ENCODE assay signal across 8 cellular contexts in genomic region chr20:63290677-63291472, GRCh38. TPM values are rescaled to one million over a fixed set of nuclear protein-coding genes. Genes with fewer than 3 reads are reported as not detected.
DNase-seq lines count a peak whose midpoint lies in the region; ATAC-seq, FAIRE-seq and TF ChIP-seq lines count a peak whose summit lies in the region.
"Had no signal": no experiment of that assay in that cellular context is flagged by ENCODE, and none has a peak within 500 bp of the region (broad histone marks: within the 10 kb centered on the region; RNA-seq: fewer than 3 reads in every experiment).

No MANE protein-coding gene starts in this region.

- no peak for ATAC-seq in HG02571 (IDR thresholded peaks at IDR 0.05; ENCODE audit: unreplicated experiment)

- no peaks in the 10 kb centered on the region for H3K9me3 ChIP-seq in neuronal stem cell (replicated peaks in 1 of 2; ENCODE audit: control insufficient read depth in 2 of 2, insufficient read depth in 1 of 2, low read depth in 1 of 2, low read length in 2 of 2)
- H3K9me3 ChIP-seq in uterus: no peaks in the 10 kb centered on the region

- H3K9ac ChIP-seq in neuronal stem cell (ENCODE audit: low read depth, low read length, poor library complexity): peak overlapping the region; percentile 81

- H2BK15ac ChIP-seq in neuronal stem cell (ENCODE audit: low read length): peak overlapping the region; percentile 78

- H3K4me1 ChIP-seq in neuronal stem cell (ENCODE audit: control insufficient read depth in 2 of 2, insufficient read depth in 1 of 2, low read depth in 1 of 2, low read length in 2 of 2) (peaks cover 11 to 16% of the 10 kb centered on the region in 2 donors), uterus (no peaks in the 10 kb centered on the region)

- H4K91ac ChIP-seq in neuronal stem cell (ENCODE audit: low read depth, low read length, poor library complexity): no peak overlapping the region

- H3K36me3 ChIP-seq in neuronal stem cell (replicated peaks in 1 of 2; ENCODE audit: control insufficient read depth in 2 of 2, insufficient read depth in 2 of 2, low read length in 2 of 2) (peaks cover 18 to 35% of the 10 kb centered on the region in 2 donors), uterus (no peaks in the 10 kb centered on the region)

- H3K23ac ChIP-seq in neuronal stem cell (ENCODE audit: low read depth, low read length, poor library complexity): peak overlapping the region; percentile 44

- H3K4me3 ChIP-seq in neuronal stem cell (ENCODE audit: low read length in 2 of 2) (no peak overlapping the region), uterus (no peak overlapping the region)

- WGBS in neuronal stem cell (ENCODE audit: extremely low coverage in 2 of 2, insufficient read length in 2 of 2, insufficient replicate concordance in 1 of 2), 2 donors: no CpG with 5 or more reads among the region's 26 CpGs

- H2BK12ac ChIP-seq in neuronal stem cell (ENCODE audit: low read length): peak overlapping the region; percentile 63

- peak; percentile 92 for DNase-seq in GM12891 (ENCODE audit: insufficient read length, low spot score)
- peak; percentile 21 for DNase-seq in NCI-H2107 treated with DMSO at 0.1 percent for 48 hours (lab: John Stamatoyannopoulos, UW; ENCODE audit: unreplicated experiment)
- peak; percentile 89 for DNase-seq in activated CD8-positive, alpha-beta memory T cell treated with anti-CD3 and anti-CD28 coated beads for 24 hours
- DNase-seq in epidermal melanocyte (ENCODE audit: insufficient read length, low spot score): peak; percentile 84
- peak; percentile 44 for DNase-seq in neuronal stem cell (ENCODE audit: low spot score)
- DNase-seq in uterus: no peak

- no peak for TF ChIP-seq POLR2A in GM12891 (IDR thresholded peaks at IDR 0.05; ENCODE audit: low read depth, low read length)
- TF ChIP-seq POLR2A in uterus (IDR thresholded peaks at IDR 0.05): no peak

- H2BK120ac ChIP-seq in neuronal stem cell (ENCODE audit: low read depth, low read length): no peak overlapping the region

- peak overlapping the region; percentile 38 for H3K14ac ChIP-seq in neuronal stem cell (ENCODE audit: low read length)

- peak overlapping the region; percentile 93 for H2BK5ac ChIP-seq in neuronal stem cell (ENCODE audit: low read length)

- intact Hi-C loops in uterus (cut with DNase I; ENCODE audit: low total_unique reads): no loop called here

- H2AFZ ChIP-seq in neuronal stem cell (ENCODE audit: low read length): no peak overlapping the region

- H3K27ac ChIP-seq in neuronal stem cell (replicated peaks; ENCODE audit: low read length): no peak overlapping the region
- no peak overlapping the region for H3K27ac ChIP-seq in uterus

- H4K8ac ChIP-seq in neuronal stem cell (ENCODE audit: low read depth, low read length): peak overlapping the region; percentile 29

- peaks cover 10% of the 10 kb centered on the region for H3K79me1 ChIP-seq in neuronal stem cell (ENCODE audit: low read depth, low read length)

- no peak overlapping the region for H3K4ac ChIP-seq in neuronal stem cell (ENCODE audit: low read length)

- H3K4me2 ChIP-seq in neuronal stem cell (ENCODE audit: insufficient read depth, low read length, poor library complexity, severe bottlenecking): peak overlapping the region; percentile 14

- peak overlapping the region; percentile 90 for H2AK5ac ChIP-seq in neuronal stem cell (ENCODE audit: low read depth, low read length)

- FAIRE-seq in GM12891 (lab: Jason Lieb, UNC): no peak

- H3K18ac ChIP-seq in neuronal stem cell (ENCODE audit: low read length): peak overlapping the region; percentile 87

- peak in 3 of 4 experiments; percentile 40 to 48 (median 44) for TF ChIP-seq CTCF in uterus (IDR thresholded peaks at IDR 0.05)

- H3K27me3 ChIP-seq in neuronal stem cell (ENCODE audit: control insufficient read depth in 3 of 3, insufficient read depth in 3 of 3, low read depth in 1 of 3, low read length in 3 of 3): peaks cover 0 to 11% (median 0%) of the 10 kb centered on the region in 3 experiments
- H3K27me3 ChIP-seq in uterus: peaks cover 0 to 3% of the 10 kb centered on the region in 2 donors

TF ChIP-seq in GM12891, 5 proteins besides CTCF, POLR2A, EP300 and RAD21:
- TF ChIP-seq POU2F2 (IDR thresholded peaks at IDR 0.05; ENCODE audit: low read depth, low read length) (no peak), POLR2AphosphoS5 (IDR thresholded peaks at IDR 0.05; ENCODE audit: low read depth, low read length) (no peak), TAF1 (IDR thresholded peaks at IDR 0.05; ENCODE audit: low read depth, low read length) (no peak), SPI1 (IDR thresholded peaks at IDR 0.05; ENCODE audit: low read depth, low read length) (no peak), PAX5 (IDR thresholded peaks at IDR 0.05; ENCODE audit: insufficient read depth, low read length, severe bottlenecking) (no peak)

RNA-seq across cellular contexts. Expression of gene COL20A1, which starts 2.1 kb away (rescaled TPM):
- not detected for polyA plus RNA-seq in GM12891 (2012; ENCODE audit: low read depth, missing spikeins)
- polyA plus RNA-seq in neuronal stem cell (2013, experiment 1 of 2): 0.13 TPM
- 0.08 TPM for polyA plus RNA-seq in neuronal stem cell (2013, experiment 2 of 2)
- total RNA-seq in uterus: 1 to 10 TPM in 1 of 4 donors, under 1 TPM in 1, not detected in 2; 0.97 to 1.2 TPM

RNA-seq across cellular contexts. Expression of gene ARFGAP1, which starts 18.3 kb away (rescaled TPM):
- 36.5 TPM for polyA plus RNA-seq in GM12891 (2012; ENCODE audit: low read depth, missing spikeins)
- polyA plus RNA-seq in neuronal stem cell (2013, experiment 1 of 2): 60.7 TPM
- 56.3 TPM for polyA plus RNA-seq in neuronal stem cell (2013, experiment 2 of 2)
- total RNA-seq in uterus: 100 to 1,000 TPM in 2 of 4 donors, 10 to 100 TPM in 2; 34.4 to 306 (median 99.3) TPM

RNA-seq across cellular contexts. Expression of gene NKAIN4, which starts 36.6 kb away (rescaled TPM):
- polyA plus RNA-seq in GM12891 (2012; ENCODE audit: low read depth, missing spikeins): not detected
- 39.2 TPM for polyA plus RNA-seq in neuronal stem cell (2013, experiment 1 of 2)
- polyA plus RNA-seq in neuronal stem cell (2013, experiment 2 of 2): 40.2 TPM
- 10 to 100 TPM in 1 of 4 donors, not detected in 3; 40.9 TPM for total RNA-seq in uterus
- total RNA-seq: aorta had no signal
- polyA plus RNA-seq: aorta had no signal

RNA-seq across cellular contexts. Expression of gene BIRC7, which starts 55.2 kb away (rescaled TPM):
- polyA plus RNA-seq in GM12891 (2012; ENCODE audit: low read depth, missing spikeins): 0.06 TPM
- polyA plus RNA-seq in neuronal stem cell (2013, experiment 1 of 2): 0.03 TPM
- 0.06 TPM for polyA plus RNA-seq in neuronal stem cell (2013, experiment 2 of 2)
- total RNA-seq in uterus: not detected
- total RNA-seq: aorta had no signal
- polyA plus RNA-seq: aorta had no signal

Comparison
In these comparisons a context has a peak if more than half of its experiments do, and no peak if none do; other contexts are left out.
1. DNase-seq: peak in GM12891 (single experiment), NCI-H2107 treated with DMSO at 0.1 percent for 48 hours (single experiment), activated CD8-positive, alpha-beta memory T cell treated with anti-CD3 and anti-CD28 coated beads for 24 hours (single experiment), epidermal melanocyte (single experiment) and neuronal stem cell (single experiment); none in uterus (0 of 2).